In the genomic region with DNA sequence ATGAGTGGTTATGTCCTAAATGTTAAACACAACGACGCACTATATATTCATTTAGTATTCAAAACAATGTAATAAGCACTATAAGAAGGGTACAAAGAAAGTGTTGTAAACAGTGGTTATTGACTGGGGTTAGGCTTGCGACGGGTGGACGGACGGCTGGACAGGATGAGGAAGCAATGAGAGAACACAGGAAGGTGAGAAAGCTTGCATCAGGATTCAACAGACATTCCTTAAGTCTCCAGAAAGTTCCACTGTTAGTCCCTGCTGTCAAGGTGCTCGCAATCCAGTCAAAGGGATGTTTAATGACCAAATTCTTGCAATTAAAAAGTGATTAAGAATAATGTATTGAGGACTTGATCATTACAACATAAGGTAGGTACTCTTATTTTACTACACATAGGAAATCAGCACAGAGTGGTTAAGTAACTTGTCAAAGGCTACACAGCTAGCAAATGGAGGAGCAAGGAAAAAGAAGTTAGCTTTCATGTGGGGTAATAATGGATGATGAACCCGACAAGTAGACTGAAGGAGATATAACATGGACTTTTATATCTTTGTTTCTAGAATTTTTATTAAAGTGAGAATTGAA, we compare ENCODE assay signal across 8 cellular contexts. TPM values are rescaled to one million over a fixed set of nuclear protein-coding genes. Genes with fewer than 3 reads are reported as not detected.
A peak's percentile ranks its signal among the peaks of the same experiment; 100 is the strongest.
DNase-seq lines count a peak whose midpoint lies in the region; ATAC-seq and TF ChIP-seq lines count a peak whose summit lies in the region.

No MANE protein-coding gene starts in this region.

- ATAC-seq in RWPE2 (ENCODE audit: low read depth) (peak; percentile 1; the same call in 1 of the 3 replicates), GM21526 (IDR thresholded peaks at IDR 0.05; ENCODE audit: low FRiP score, unreplicated experiment) (no peak)
- ATAC-seq in natural killer cell treated with Interleukin-12 subunit alpha and Interleukin-12 subunit beta and Interleukin-15 and Interleukin-18, amount 100 ng/mL, for 72 hours: no peak

- H3K27me3 ChIP-seq in Caco-2 (replicated peaks; ENCODE audit: control insufficient read depth, insufficient read depth, low read length) (no peaks in the 10 kb centered on the region), RWPE2 (ENCODE audit: insufficient read depth, poor library complexity, severe bottlenecking) (no peaks in the 10 kb centered on the region), endodermal cell (ENCODE audit: control insufficient read depth, insufficient read depth, low read length, poor library complexity, severe bottlenecking) (peaks cover 4% of the 10 kb centered on the region)

- TF ChIP-seq CTCF in Caco-2 (IDR thresholded peaks at IDR 0.05; ENCODE audit: insufficient read depth in 1 of 2, low read depth in 1 of 2, low read length in 1 of 2, severe bottlenecking in 1 of 2, unreplicated experiment in 1 of 2): no peak
- no peak for TF ChIP-seq CTCF in HFFc6 (IDR thresholded peaks at IDR 0.05)
- no peak for TF ChIP-seq CTCF in RWPE2 (IDR thresholded peaks at IDR 0.05; ENCODE audit: poor library complexity, severe bottlenecking)
- TF ChIP-seq CTCF in endodermal cell (conservative IDR thresholded peaks at IDR 0.05): no peak

- peak overlapping the region; percentile 87 for H3K27ac ChIP-seq in RWPE2 (ENCODE audit: poor library complexity, severe bottlenecking)
- no peak overlapping the region for H3K27ac ChIP-seq in endodermal cell (ENCODE audit: low read depth, low read length)

- DNase-seq in Caco-2 (peak in 1 of 2 experiments; percentile 24), HFFc6 (no peak), RWPE2 (ENCODE audit: low spot score) (no peak), endodermal cell (no peak)
- no peak for DNase-seq in natural killer cell treated with Interleukin-12 subunit alpha and Interleukin-12 subunit beta and Interleukin-15 and Interleukin-18, amount 100 ng/mL, for 72 hours (ENCODE audit: low spot score)
- DNase-seq in stimulated activated CD4-positive, alpha-beta T cell treated with anti-CD3 and anti-CD28 coated beads, Interleukin-4, amount 100 ng/mL, for 1 hour: no peak
- no peak for DNase-seq in stimulated activated CD4-positive, alpha-beta T cell treated with anti-CD3 and anti-CD28 coated beads, Interleukin-2, amount 100 ng/mL, for 48 hours

- peaks cover 9% of the 10 kb centered on the region for H3K9me3 Mint-ChIP-seq in Caco-2 (ENCODE audit: unreplicated experiment)
- H3K9me3 Mint-ChIP-seq in HFFc6: no peaks in the 10 kb centered on the region
- peaks cover 8% of the 10 kb centered on the region for H3K9me3 Mint-ChIP-seq in endodermal cell
- no peaks in the 10 kb centered on the region for H3K9me3 Mint-ChIP-seq in natural killer cell treated with Interleukin-12 subunit alpha and Interleukin-12 subunit beta and Interleukin-15 and Interleukin-18, amount 100 ng/mL, for 72 hours

- intact Hi-C loops in Caco-2 (cut with micrococcal nuclease; ENCODE audit: unreplicated experiment): loop anchor here (5.0 kb wide), 1 partner anchor 519 kb away; a partner anchor contains a TSS

- CTCF ChIA-PET in Caco-2 (lab: Charles Lee): interaction anchor here (0.9 kb wide), 1 partner anchor 378 kb away, joined by 3 read pairs; no protein-coding TSS in a partner anchor

- H3K27me3 Mint-ChIP-seq in Caco-2 (ENCODE audit: insufficient read depth, unreplicated experiment) (no peaks in the 10 kb centered on the region), HFFc6 (ENCODE audit: insufficient read depth) (peaks cover 2% of the 10 kb centered on the region; the same call in 1 of the 2 replicates), endodermal cell (ENCODE audit: insufficient read depth) (peaks cover 10% of the 10 kb centered on the region)
- no peaks in the 10 kb centered on the region for H3K27me3 Mint-ChIP-seq in natural killer cell treated with Interleukin-12 subunit alpha and Interleukin-12 subunit beta and Interleukin-15 and Interleukin-18, amount 100 ng/mL, for 72 hours

- H3K4me3 Mint-ChIP-seq in Caco-2 (ENCODE audit: unreplicated experiment) (peak overlapping the region; percentile 96), HFFc6 (peak overlapping the region; percentile 99), endodermal cell (peak overlapping the region; percentile 92)
- peak overlapping the region; percentile 94 for H3K4me3 Mint-ChIP-seq in natural killer cell treated with Interleukin-12 subunit alpha and Interleukin-12 subunit beta and Interleukin-15 and Interleukin-18, amount 100 ng/mL, for 72 hours

- no peaks in the 10 kb centered on the region for H3K4me1 Mint-ChIP-seq in Caco-2 (ENCODE audit: low read depth, unreplicated experiment)
- peaks cover 65% of the 10 kb centered on the region for H3K4me1 Mint-ChIP-seq in HFFc6 (ENCODE audit: low read depth)
- peaks cover 12% of the 10 kb centered on the region for H3K4me1 Mint-ChIP-seq in endodermal cell
- H3K4me1 Mint-ChIP-seq in natural killer cell treated with Interleukin-12 subunit alpha and Interleukin-12 subunit beta and Interleukin-15 and Interleukin-18, amount 100 ng/mL, for 72 hours (ENCODE audit: low read depth in 2 of 2): peaks cover 23% of the 10 kb centered on the region in 2 donors

- 93 to 97% methylated on average over 6 to 7 of the region's 8 CpGs for WGBS in endodermal cell (ENCODE audit: insufficient coverage in 1 of 2, insufficient read length in 1 of 2), 2 experiments

- no peaks in the 10 kb centered on the region for H3K9me3 ChIP-seq in Caco-2
- H3K9me3 ChIP-seq in RWPE2 (ENCODE audit: severe bottlenecking): no peaks in the 10 kb centered on the region
- peaks cover 7% of the 10 kb centered on the region for H3K9me3 ChIP-seq in endodermal cell (ENCODE audit: control insufficient read depth, low read length)

- H3K4me3 ChIP-seq in Caco-2 (ENCODE audit: low read depth, low read length) (peak overlapping the region; percentile 67), RWPE2 (ENCODE audit: severe bottlenecking) (peak overlapping the region; percentile 77), endodermal cell (ENCODE audit: low read length) (peak overlapping the region; percentile 96)

- no peaks in the 10 kb centered on the region for H3K36me3 ChIP-seq in Caco-2 (ENCODE audit: control insufficient read depth, insufficient read depth, low read length)
- peaks cover 23% of the 10 kb centered on the region for H3K36me3 ChIP-seq in RWPE2 (ENCODE audit: low read depth)
- peaks cover 14% of the 10 kb centered on the region for H3K36me3 ChIP-seq in endodermal cell (ENCODE audit: control insufficient read depth, insufficient read depth, low read length)

- H3K36me3 Mint-ChIP-seq in Caco-2 (ENCODE audit: insufficient read depth, unreplicated experiment): peaks cover 16% of the 10 kb centered on the region
- peaks cover 10% of the 10 kb centered on the region for H3K36me3 Mint-ChIP-seq in HFFc6 (ENCODE audit: low read depth)
- peaks cover 11% of the 10 kb centered on the region for H3K36me3 Mint-ChIP-seq in endodermal cell (ENCODE audit: low read depth)
- no peaks in the 10 kb centered on the region for H3K36me3 Mint-ChIP-seq in natural killer cell treated with Interleukin-12 subunit alpha and Interleukin-12 subunit beta and Interleukin-15 and Interleukin-18, amount 100 ng/mL, for 72 hours

- H3K4me1 ChIP-seq in Caco-2 (peaks cover 7% of the 10 kb centered on the region; the same call in 1 of the 2 replicates), RWPE2 (ENCODE audit: insufficient read depth, poor library complexity, severe bottlenecking) (peaks cover 10% of the 10 kb centered on the region), endodermal cell (ENCODE audit: control insufficient read depth, insufficient read depth, low read length) (no peaks in the 10 kb centered on the region)

- H3K9ac ChIP-seq in endodermal cell (ENCODE audit: extremely low read depth, low read length, poor library complexity, severe bottlenecking): no peak overlapping the region

- BruUV-seq in Caco-2 (replicated peaks; lab: Mats Ljungman, UMichigan): no TSS peak

- POLR2A ChIA-PET in Caco-2 (lab: Charles Lee): interaction anchor here (2.3 kb wide), 1 partner anchor 18 kb away, joined by 15 read pairs; no protein-coding TSS in a partner anchor

- H3K27ac Mint-ChIP-seq in Caco-2 (ENCODE audit: unreplicated experiment): peak overlapping the region; percentile 96
- peak overlapping the region; percentile 98 for H3K27ac Mint-ChIP-seq in HFFc6
- H3K27ac Mint-ChIP-seq in endodermal cell: no peak overlapping the region
- peak overlapping the region; percentile 89 to 90 for H3K27ac Mint-ChIP-seq in natural killer cell treated with Interleukin-12 subunit alpha and Interleukin-12 subunit beta and Interleukin-15 and Interleukin-18, amount 100 ng/mL, for 72 hours

RNA-seq across cellular contexts. Expression of a gene that starts 1.0 kb away (rescaled TPM):
- total RNA-seq in Caco-2 (2022) (74.7 and 75.6 TPM in 2 replicates), endodermal cell (10 to 100 TPM; 43.2 to 54.5 TPM)
- 10 to 100 TPM; 21.1 to 29.5 (median 27.0) TPM for total RNA-seq in HFFc6 (2021; fragmentation: NEBNext Ultra II Directional; extraction: Animal tissue kit (Norgen Biotek cat#: 25700))
- polyA plus RNA-seq in endodermal cell (2013, experiment 1 of 2): 48.7 TPM
- polyA plus RNA-seq in endodermal cell (2013, experiment 2 of 2): 54.8 TPM
- total RNA-seq in natural killer cell treated with Interleukin-12 subunit alpha and Interleukin-12 subunit beta and Interleukin-15 and Interleukin-18, amount 100 ng/mL, for 72 hours: 10 to 100 TPM; 32.0 to 53.7 TPM

RNA-seq across cellular contexts. Expression of a gene that starts 55.4 kb away (rescaled TPM):
- total RNA-seq in Caco-2 (2022): not detected in 2 replicates
- total RNA-seq in HFFc6 (2021; fragmentation: NEBNext Ultra II Directional; extraction: Animal tissue kit (Norgen Biotek cat#: 25700)): not detected
- not detected for total RNA-seq in endodermal cell
- polyA plus RNA-seq in endodermal cell (2013, experiment 1 of 2): not detected
- polyA plus RNA-seq in endodermal cell (2013, experiment 2 of 2): not detected
- total RNA-seq in natural killer cell treated with Interleukin-12 subunit alpha and Interleukin-12 subunit beta and Interleukin-15 and Interleukin-18, amount 100 ng/mL, for 72 hours: not detected
